Comparison of ENCODE assay signal across 8 cellular contexts in the genomic region with DNA sequence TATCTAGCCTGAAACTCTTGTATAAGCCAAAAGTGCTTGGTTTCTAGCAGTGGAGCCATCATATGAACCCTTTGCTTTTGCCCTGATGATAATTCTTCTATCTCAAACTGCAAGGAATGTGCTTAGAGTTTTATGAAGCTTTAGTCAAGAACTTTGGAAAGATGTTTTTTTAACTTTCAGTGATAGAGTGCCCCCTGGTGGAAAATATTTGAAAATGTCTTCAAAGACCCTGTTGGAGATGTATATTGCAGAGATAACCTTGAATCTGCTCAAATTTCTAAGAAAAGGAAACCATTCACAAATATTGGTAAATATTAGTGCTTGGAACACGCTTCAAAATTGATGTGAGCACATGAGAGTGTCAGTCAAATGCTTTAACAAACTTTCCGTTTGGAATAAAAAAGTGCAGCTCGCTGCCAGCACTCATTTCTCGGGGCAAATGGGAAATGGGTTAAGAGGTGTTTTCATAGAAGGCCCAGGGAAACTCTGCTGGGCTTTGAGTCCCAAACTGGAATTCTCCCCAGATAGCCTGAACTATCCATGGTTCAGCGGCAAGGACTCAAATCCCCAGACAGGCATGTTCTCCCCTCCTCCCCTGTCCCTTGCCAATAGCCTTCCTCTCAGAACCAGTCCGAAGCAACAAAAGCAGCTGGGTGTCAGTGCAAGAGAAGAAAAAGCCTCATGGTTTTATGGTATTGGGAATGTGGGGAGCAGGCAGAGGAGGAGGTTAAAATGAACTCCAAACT.
DNase-seq lines count a peak whose midpoint lies in the region; ATAC-seq and TF ChIP-seq lines count a peak whose summit lies in the region.

No MANE protein-coding gene starts in this region.

- intact Hi-C loops in natural killer cell (cut with micrococcal nuclease) = loop anchor here (5.0 kb wide), 1 partner anchor 466 kb away; no protein-coding TSS in a partner anchor

- peak; percentile 85 for TF ChIP-seq CTCF in natural killer cell (IDR thresholded peaks at IDR 0.05)

- peaks cover 20 to 32% of the 10 kb centered on the region in 2 donors for H3K27me3 Mint-ChIP-seq in natural killer cell (ENCODE audit: low read depth in 2 of 2)
- peaks cover 7 to 11% of the 10 kb centered on the region in 2 donors for H3K27me3 Mint-ChIP-seq in natural killer cell treated with Interleukin-12 subunit alpha and Interleukin-12 subunit beta and Interleukin-15 and Interleukin-18, amount 100 ng/mL, for 72 hours

- H3K27ac Mint-ChIP-seq in natural killer cell = no peak overlapping the region
- no peak overlapping the region for H3K27ac Mint-ChIP-seq in natural killer cell treated with Interleukin-12 subunit alpha and Interleukin-12 subunit beta and Interleukin-15 and Interleukin-18, amount 100 ng/mL, for 72 hours

- no peaks in the 10 kb centered on the region for H3K36me3 Mint-ChIP-seq in natural killer cell
- H3K36me3 Mint-ChIP-seq in natural killer cell treated with Interleukin-12 subunit alpha and Interleukin-12 subunit beta and Interleukin-15 and Interleukin-18, amount 100 ng/mL, for 72 hours = no peaks in the 10 kb centered on the region

- no peaks in the 10 kb centered on the region for H3K9me3 Mint-ChIP-seq in natural killer cell
- H3K9me3 Mint-ChIP-seq in natural killer cell treated with Interleukin-12 subunit alpha and Interleukin-12 subunit beta and Interleukin-15 and Interleukin-18, amount 100 ng/mL, for 72 hours = no peaks in the 10 kb centered on the region

- H3K4me3 Mint-ChIP-seq in natural killer cell = no peak overlapping the region
- H3K4me3 Mint-ChIP-seq in natural killer cell treated with Interleukin-12 subunit alpha and Interleukin-12 subunit beta and Interleukin-15 and Interleukin-18, amount 100 ng/mL, for 72 hours = no peak overlapping the region

- H3K4me1 Mint-ChIP-seq in natural killer cell = peaks cover 0 to 4% of the 10 kb centered on the region in 2 donors
- no peaks in the 10 kb centered on the region for H3K4me1 Mint-ChIP-seq in natural killer cell treated with Interleukin-12 subunit alpha and Interleukin-12 subunit beta and Interleukin-15 and Interleukin-18, amount 100 ng/mL, for 72 hours (ENCODE audit: low read depth in 2 of 2)

- peak in 2 of 3 donors; percentile 31 to 45 for ATAC-seq in natural killer cell
- no peak for ATAC-seq in natural killer cell treated with Interleukin-12 subunit alpha and Interleukin-12 subunit beta and Interleukin-15 and Interleukin-18, amount 100 ng/mL, for 72 hours
- ATAC-seq in HG02571 (IDR thresholded peaks at IDR 0.05; ENCODE audit: unreplicated experiment) = no peak
- no peak for ATAC-seq in HG02870 (IDR thresholded peaks at IDR 0.05; ENCODE audit: unreplicated experiment)

- DNase-seq in natural killer cell (no peak), NCI-H2227 (lab: John Stamatoyannopoulos, UW; ENCODE audit: unreplicated experiment) (peak; percentile 15), cerebellar cortex (ENCODE audit: low spot score) (peak; percentile 48), midbrain (lab: John Stamatoyannopoulos, UW) (peak; percentile 51)
- DNase-seq in natural killer cell treated with Interleukin-12 subunit alpha and Interleukin-12 subunit beta and Interleukin-15 and Interleukin-18, amount 100 ng/mL, for 72 hours (ENCODE audit: low spot score) = no peak
- no peak for DNase-seq in activated T-cell treated with anti-CD3 and anti-CD28 coated beads, Interleukin-2, amount 50 U/mL, for 48 hours

Comparison
In these comparisons a context has a peak if more than half of its experiments do, and no peak if none do; other contexts are left out.
1. ATAC-seq: peak in natural killer cell (2 of 3); none in natural killer cell treated with Interleukin-12 subunit alpha and Interleukin-12 subunit beta and Interleukin-15 and Interleukin-18, amount 100 ng/mL, for 72 hours (0 of 2), HG02571 (single experiment) and HG02870 (single experiment).
2. DNase-seq: peak in NCI-H2227 (single experiment), cerebellar cortex (single experiment) and midbrain (single experiment); none in natural killer cell (single experiment), natural killer cell treated with Interleukin-12 subunit alpha and Interleukin-12 subunit beta and Interleukin-15 and Interleukin-18, amount 100 ng/mL, for 72 hours (single experiment) and activated T-cell treated with anti-CD3 and anti-CD28 coated beads, Interleukin-2, amount 50 U/mL, for 48 hours (0 of 2).